21 cellular contexts compared by ENCODE assay signal in genomic region chr10:117472872-117473271, GRCh38.
DNase-seq lines count a peak whose midpoint lies in the region; ATAC-seq and TF ChIP-seq lines count a peak whose summit lies in the region.
"Had no signal": no experiment of that assay in that cellular context is flagged by ENCODE, and none has a peak within 500 bp of the region (broad histone marks: within the 10 kb centered on the region; RNA-seq: fewer than 3 reads in every experiment).

No MANE protein-coding gene starts in this region.

- no peak overlapping the region for H3K4me3 ChIP-seq in breast epithelium
- no peak overlapping the region for H3K4me3 ChIP-seq in CD4-positive, alpha-beta memory T cell (ENCODE audit: low read length in 2 of 2)
- H3K4me3 ChIP-seq: dorsolateral prefrontal cortex, MG63 had no signal

- POLR2A ChIA-PET in CD4-positive, alpha-beta memory T cell (lab: Charles Lee; ENCODE audit: partially characterized antibody): no interaction called here

- peaks cover 0 to 4% (median 0%) of the 10 kb centered on the region in 8 donors for H3K9me3 Mint-ChIP-seq in CD4-positive, alpha-beta memory T cell
- H3K9me3 Mint-ChIP-seq: stimulated activated naive CD8-positive, alpha-beta T cell treated with anti-CD3 and anti-CD28 coated beads, Interleukin-15, Interleukin-2, amounts not matched to agents 100 ng/mL and 50 ng/mL, for 24 hours; type B pancreatic cell had no signal

- CTCF ChIA-PET in CD4-positive, alpha-beta memory T cell (lab: Charles Lee; ENCODE audit: partially characterized antibody): no interaction called here

- H3K27me3 ChIP-seq in breast epithelium: no peaks in the 10 kb centered on the region
- H3K27me3 ChIP-seq in CD4-positive, alpha-beta memory T cell (ENCODE audit: insufficient read depth, low read length): no peaks in the 10 kb centered on the region
- H3K27me3 ChIP-seq: MG63 had no signal

- DNase-seq in NCI-H446 (lab: John Stamatoyannopoulos, UW) (no peak), breast epithelium (ENCODE audit: low spot score in 2 of 2) (no peak)
- no peak for DNase-seq in stimulated activated naive CD4-positive, alpha-beta T cell treated with Interleukin-2 at 50 U/mL for 16 hours (lab: John Stamatoyannopoulos, UW)
- no peak for DNase-seq in CD4-positive, alpha-beta memory T cell
- DNase-seq: activated CD4-positive, CD25-positive, alpha-beta regulatory T cell; C1 segment of cervical spinal cord; DMS153; dorsolateral prefrontal cortex; left ventricle myocardium superior; MG63; NCI-H187; NCI-H510A; retina; SIG-M5; T-helper 17 cell had no signal

- no peaks in the 10 kb centered on the region for H3K36me3 Mint-ChIP-seq in CD4-positive, alpha-beta memory T cell
- H3K36me3 Mint-ChIP-seq: type B pancreatic cell had no signal

- H3K27me3 Mint-ChIP-seq in CD4-positive, alpha-beta memory T cell: peaks cover 10 to 28% of the 10 kb centered on the region in 2 donors

- intact Hi-C loops in breast epithelium (cut with DNase I; ENCODE audit: low total_unique reads): no loop called here
- intact Hi-C loops in CD4-positive, alpha-beta memory T cell (cut with micrococcal nuclease): no loop called here

- peak; percentile 83 for ATAC-seq in GM18517 (IDR thresholded peaks at IDR 0.05; ENCODE audit: unreplicated experiment)
- peak; percentile 57 for ATAC-seq in GM19468 (IDR thresholded peaks at IDR 0.05; ENCODE audit: extremely low read depth, unreplicated experiment)
- peak; percentile 94 for ATAC-seq in HG02943 (IDR thresholded peaks at IDR 0.05; ENCODE audit: low read depth, unreplicated experiment)
- peak; percentile 76 for ATAC-seq in HG03521 (IDR thresholded peaks at IDR 0.05; ENCODE audit: unreplicated experiment)
- ATAC-seq: left ventricle myocardium superior, T-helper 17 cell had no signal

- no peak overlapping the region for H3K27ac ChIP-seq in breast epithelium
- no peak overlapping the region for H3K27ac ChIP-seq in CD4-positive, alpha-beta memory T cell (ENCODE audit: low read depth, low read length)
- H3K27ac ChIP-seq: dorsolateral prefrontal cortex had no signal

- H3K36me3 ChIP-seq in breast epithelium: no peaks in the 10 kb centered on the region
- no peaks in the 10 kb centered on the region for H3K36me3 ChIP-seq in CD4-positive, alpha-beta memory T cell (ENCODE audit: insufficient read depth, low read length)
- H3K36me3 ChIP-seq: MG63 had no signal

- TF ChIP-seq POLR2A in breast epithelium (IDR thresholded peaks at IDR 0.05): no peak

- no peaks in the 10 kb centered on the region for H3K4me1 ChIP-seq in breast epithelium
- no peaks in the 10 kb centered on the region for H3K4me1 ChIP-seq in CD4-positive, alpha-beta memory T cell (ENCODE audit: insufficient read depth, low read length)

- H3K27ac Mint-ChIP-seq in CD4-positive, alpha-beta memory T cell: no peak overlapping the region
- H3K27ac Mint-ChIP-seq: stimulated activated naive CD8-positive, alpha-beta T cell treated with anti-CD3 and anti-CD28 coated beads, Interleukin-15, Interleukin-2, amounts not matched to agents 100 ng/mL and 50 ng/mL, for 24 hours; T-helper 17 cell; type B pancreatic cell had no signal

- H3K4me3 Mint-ChIP-seq in CD4-positive, alpha-beta memory T cell: no peak overlapping the region
- H3K4me3 Mint-ChIP-seq: stimulated activated naive CD8-positive, alpha-beta T cell treated with anti-CD3 and anti-CD28 coated beads, Interleukin-15, Interleukin-2, amounts not matched to agents 100 ng/mL and 50 ng/mL, for 24 hours; T-helper 17 cell; type B pancreatic cell had no signal

- no peaks in the 10 kb centered on the region for H3K9me3 ChIP-seq in breast epithelium
- no peaks in the 10 kb centered on the region for H3K9me3 ChIP-seq in CD4-positive, alpha-beta memory T cell (ENCODE audit: control insufficient read depth in 1 of 2, low read length in 2 of 2)

- H3K4me1 Mint-ChIP-seq in CD4-positive, alpha-beta memory T cell: no peaks in the 10 kb centered on the region

- TF ChIP-seq CTCF in breast epithelium (IDR thresholded peaks at IDR 0.05): no peak
